In the genomic region with DNA sequence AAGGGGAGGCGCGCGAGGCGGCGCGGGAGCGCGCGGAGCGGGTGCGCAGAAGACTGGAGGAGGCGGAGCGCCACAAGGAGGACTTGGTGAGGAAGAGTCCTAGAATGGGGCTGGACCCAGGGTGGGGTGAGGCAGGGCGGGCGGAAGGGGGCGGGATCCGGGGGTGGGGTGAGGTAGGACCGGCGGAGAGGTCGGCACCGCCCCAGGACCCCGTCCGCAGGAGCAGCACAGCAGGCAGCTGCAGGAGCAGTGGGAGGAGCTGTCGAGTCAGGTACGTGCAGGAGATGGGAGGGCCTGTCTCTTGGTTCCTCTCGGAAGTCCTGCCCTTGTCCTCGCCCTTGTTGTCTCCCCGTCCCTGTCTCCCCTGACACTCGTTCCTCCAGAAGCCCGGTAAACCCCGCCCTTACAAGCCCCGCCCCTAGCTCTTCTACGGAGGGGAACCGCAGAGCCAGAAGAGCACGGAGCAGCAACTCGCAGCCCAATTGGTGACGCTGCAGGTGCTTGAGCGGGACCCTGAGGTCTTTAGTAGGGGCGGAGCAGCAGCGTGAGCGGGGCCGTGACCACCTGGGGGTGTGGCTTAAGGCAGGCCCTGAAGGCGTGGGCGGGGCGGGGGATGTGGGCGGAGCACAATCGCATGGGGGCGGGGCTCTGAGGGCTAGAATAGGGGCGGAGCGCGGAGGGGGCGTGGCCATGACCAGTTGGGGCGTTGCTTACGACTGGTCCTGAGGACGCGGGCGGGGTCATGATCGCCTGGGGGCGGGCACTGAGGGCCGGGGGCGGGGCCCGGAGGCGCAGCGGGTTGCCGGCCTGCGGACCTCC, we compare ENCODE assay signal across 7 cellular contexts. TPM values are rescaled to one million over a fixed set of nuclear protein-coding genes. Genes with fewer than 3 reads are reported as not detected.
A peak's percentile ranks its signal among the peaks of the same experiment; 100 is the strongest.
DNase-seq lines count a peak whose midpoint lies in the region; ATAC-seq, FAIRE-seq and TF ChIP-seq lines count a peak whose summit lies in the region.
"Not testable (repeated sequence)": the region's sequence is repeated elsewhere in the genome, so short reads cannot be mapped to it uniquely, and the experiment has no call there.

No MANE protein-coding gene starts in this region.

- H4K20me1 ChIP-seq in PC-3 (ENCODE audit: low read length); HepG2 (ENCODE audit: insufficient read depth, low read length): not testable (repeated sequence)

- not testable (repeated sequence) for H3K9ac ChIP-seq in PC-3 (ENCODE audit: low read length); HepG2 (ENCODE audit: insufficient read depth, low read depth, low read length)

- intact Hi-C loops in PC-3 (cut with micrococcal nuclease); HepG2 (cut with micrococcal nuclease; ENCODE audit: unreplicated experiment): not testable (repeated sequence)

- not testable (repeated sequence) for H3K4me1 ChIP-seq in PC-3 (ENCODE audit: insufficient read depth, low read length); HepG2 (ENCODE audit: insufficient read depth, low read length)

- BruUV-seq in PC-3 (replicated peaks; lab: Mats Ljungman, UMichigan); HepG2 (replicated peaks; lab: Mats Ljungman, UMichigan): not testable (repeated sequence)

- H3F3A ChIP-seq in PC-3 (ENCODE audit: low read length, unreplicated experiment): not testable (repeated sequence)

- TF ChIP-seq CTCF in PC-3 (conservative IDR thresholded peaks at IDR 0.05; ENCODE audit: low read depth, low read length); HepG2 (CRISPR knock-in tag; IDR thresholded peaks at IDR 0.05): not testable (repeated sequence)

- H3K36me3 ChIP-seq in PC-3 (ENCODE audit: low read depth, low read length); HepG2 (replicated peaks in 1 of 2; ENCODE audit: control insufficient read depth in 1 of 2, insufficient read depth in 2 of 2, low read length in 2 of 2): not testable (repeated sequence)

- in situ Hi-C loops in HepG2 (cut with HindIII; ENCODE audit: extremely low pct_ligation_motif_present, low pct_unique_long_range_greater_than_20kb): not testable (repeated sequence)

- peak; percentile 60 for ATAC-seq in GM19043 (IDR thresholded peaks at IDR 0.05; ENCODE audit: low read depth, unreplicated experiment)
- ATAC-seq in HG02973 (IDR thresholded peaks at IDR 0.05; ENCODE audit: unreplicated experiment): peak; percentile 76
- peak; percentile 76 for ATAC-seq in PC-3
- peak; percentile 86 for ATAC-seq in HepG2

- DNase-seq in PC-3: peak; percentile 31
- DNase-seq in activated T-cell treated with anti-CD3 and anti-CD28 coated beads for 24 hours (ENCODE audit: low read depth): peak; percentile 89
- peak; percentile 96 for DNase-seq in effector CD4-positive, alpha-beta T cell
- DNase-seq in HepG2 (ENCODE audit: low spot score): peak; percentile 88
- peak; percentile 92 for DNase-seq in stimulated activated CD4-positive, alpha-beta T cell treated with anti-CD3 and anti-CD28 coated beads, Interleukin-15, amount 100 ng/mL, for 24 hours

- TF ChIP-seq POLR2A in HepG2 (IDR thresholded peaks at IDR 0.05; ENCODE audit: insufficient read depth in 1 of 2, low read depth in 2 of 2, low read length in 2 of 2): not testable (repeated sequence)

- H3K79me2 ChIP-seq in PC-3 (ENCODE audit: low read length); HepG2 (ENCODE audit: insufficient read depth, low read length): not testable (repeated sequence)

- not testable (repeated sequence) for H3K9me2 ChIP-seq in PC-3 (replicated peaks; ENCODE audit: low read length)

- under 1% methylated on average over 29 of the region's 66 CpGs for WGBS in HepG2 (ENCODE audit: low lambda C conversion rate)

- not testable (repeated sequence) for H3K4me3 ChIP-seq in PC-3 (ENCODE audit: low read length)
- peak overlapping the region in 2 of 3 experiments; percentile 42 to 46; a peak in 3 of 6 replicates for H3K4me3 ChIP-seq in HepG2 (replicated peaks in 1 of 3; ENCODE audit: insufficient read depth in 1 of 3, low read depth in 2 of 3, low read length in 3 of 3)

- H3K9me3 ChIP-seq in PC-3 (ENCODE audit: low read length); HepG2 (ENCODE audit: low read length): not testable (repeated sequence)

- POLR2A ChIA-PET in PC-3 (lab: Charles Lee; ENCODE audit: unreplicated experiment); HepG2 (lab: Yijun Ruan, JAX): not testable (repeated sequence)

- not testable (repeated sequence) for H3K27me3 ChIP-seq in PC-3 (ENCODE audit: low read length); HepG2 (ENCODE audit: control insufficient read depth in 1 of 2, insufficient read depth in 2 of 2, low read length in 2 of 2)

- not testable (repeated sequence) for H2AFZ ChIP-seq in PC-3 (ENCODE audit: low read length); HepG2 (ENCODE audit: low read length)

- H3K27ac ChIP-seq in PC-3 (ENCODE audit: low read length): not testable (repeated sequence)
- peak overlapping the region; percentile 63 for H3K27ac ChIP-seq in HepG2 (ENCODE audit: extremely low read length, insufficient read depth, low read length)

- CTCF ChIA-PET in PC-3 (lab: Charles Lee); HepG2 (lab: Yijun Ruan, JAX; ENCODE audit: low intra/inter-chr PET ratio, low total read pairs): not testable (repeated sequence)

- not testable (repeated sequence) for TF ChIP-seq EP300 in HepG2 (IDR thresholded peaks at IDR 0.05; ENCODE audit: low read depth in 2 of 2, low read length in 2 of 2); HepG2 (CRISPR knock-in tag; IDR thresholded peaks at IDR 0.05; ENCODE audit: borderline replicate concordance)

- not testable (repeated sequence) for TF ChIP-seq RAD21 in HepG2 (CRISPR knock-in tag; IDR thresholded peaks at IDR 0.05)

- not testable (repeated sequence) for H3K4me2 ChIP-seq in PC-3 (ENCODE audit: low read length); HepG2 (ENCODE audit: low read depth, low read length)

- not testable (repeated sequence) for FAIRE-seq in HepG2 (lab: Jason Lieb, UNC)

TF ChIP-seq in HepG2, 621 proteins besides CTCF, POLR2A, EP300 and RAD21 (continues in another document):
- TF ChIP-seq ZSCAN25 (CRISPR knock-in tag; IDR thresholded peaks at IDR 0.05): peak; percentile 59; the same call in 1 of the 2 replicates
- TF ChIP-seq SP4 (CRISPR knock-in tag; IDR thresholded peaks at IDR 0.05): 0 out of 2 replicates have a peak, but pooled peaks have one; percentile 23
- peak; percentile 80 for TF ChIP-seq ZNF263 (CRISPR knock-in tag; IDR thresholded peaks at IDR 0.05)

RNA-seq across cellular contexts. Expression of a gene that starts 1.2 kb away (rescaled TPM):
- 3.2 and 14.8 TPM in 2 replicates for total RNA-seq in PC-3 (2014; rRNA removed)
- total RNA-seq in HepG2 (2016; rRNA removed; fragmentation: Illumina TruSeq; extraction: Trizol): 1.4 and 3.0 TPM in 2 replicates
- 3.5 TPM in 1 of 2 replicates, not detected in the other for total RNA-seq in HepG2 (2016; cell fraction: cytosol; rRNA removed; fragmentation: Illumina TruSeq; extraction: Trizol; ENCODE audit: low read depth)
- 2.7 and 3.0 TPM in 2 replicates for total RNA-seq in HepG2 (2016; cell fraction: insoluble cytoplasmic fraction; rRNA removed; fragmentation: Illumina TruSeq; extraction: Trizol)
- 1.4 and 2.3 TPM in 2 replicates for total RNA-seq in HepG2 (2016; cell fraction: membrane; rRNA removed; fragmentation: Illumina TruSeq; extraction: Trizol)
- 1.4 and 2.0 TPM in 2 replicates for total RNA-seq in HepG2 (2016; cell fraction: nucleus; rRNA removed; fragmentation: Illumina TruSeq; extraction: Trizol)
- 5.6 and 7.3 TPM in 2 replicates for polyA plus RNA-seq in HepG2 (2011; rRNA removed)
- polyA plus RNA-seq in HepG2 (2011; cell fraction: cytosol; rRNA removed): 6.6 and 8.3 TPM in 2 replicates
- 70.1 and 73.5 TPM in 2 replicates for polyA plus RNA-seq in HepG2 (2011; cell fraction: nucleus; rRNA removed)
- polyA plus RNA-seq in HepG2 (2012): 3.3 and 5.8 TPM in 2 replicates
- 2.3 and 2.4 TPM in 2 replicates for polyA plus RNA-seq in HepG2 (2016; cell fraction: cytosol; fragmentation: Illumina TruSeq; extraction: Trizol; ENCODE audit: low read depth)
- 2.1 and 3.1 TPM in 2 replicates for polyA plus RNA-seq in HepG2 (2016; cell fraction: insoluble cytoplasmic fraction; fragmentation: Illumina TruSeq; extraction: Trizol; ENCODE audit: low read depth)
- 0.71 and 3.2 TPM in 2 replicates for polyA plus RNA-seq in HepG2 (2016; cell fraction: membrane; fragmentation: Illumina TruSeq; extraction: Trizol; ENCODE audit: low read depth)
- 8.1 and 9.2 TPM in 2 replicates for polyA plus RNA-seq in HepG2 (2016; cell fraction: nucleus; fragmentation: Illumina TruSeq; extraction: Trizol; ENCODE audit: insufficient read depth, low read depth)
- polyA minus RNA-seq in HepG2 (2011; rRNA and poly(A)+ RNA removed; ENCODE audit: low replicate concordance): 2.3 TPM in 1 of 2 replicates, not detected in the other
- polyA minus RNA-seq in HepG2 (2011; cell fraction: cytosol; rRNA and poly(A)+ RNA removed): 4.6 and 6.6 TPM in 2 replicates
- 1.9 and 2.0 TPM in 2 replicates for polyA minus RNA-seq in HepG2 (2011; cell fraction: nucleus; rRNA and poly(A)+ RNA removed)

RNA-seq across cellular contexts. Expression of a gene that starts 10.8 kb away (rescaled TPM):
- not detected in 2 replicates for total RNA-seq in PC-3 (2014; rRNA removed)
- total RNA-seq in HepG2 (2016; rRNA removed; fragmentation: Illumina TruSeq; extraction: Trizol): not detected in 2 replicates
- not detected in 2 replicates for total RNA-seq in HepG2 (2016; cell fraction: cytosol; rRNA removed; fragmentation: Illumina TruSeq; extraction: Trizol; ENCODE audit: low read depth)
- not detected in 2 replicates for total RNA-seq in HepG2 (2016; cell fraction: insoluble cytoplasmic fraction; rRNA removed; fragmentation: Illumina TruSeq; extraction: Trizol)
- not detected in 2 replicates for total RNA-seq in HepG2 (2016; cell fraction: membrane; rRNA removed; fragmentation: Illumina TruSeq; extraction: Trizol)
- total RNA-seq in HepG2 (2016; cell fraction: nucleus; rRNA removed; fragmentation: Illumina TruSeq; extraction: Trizol): not detected in 2 replicates
- polyA plus RNA-seq in HepG2 (2011; rRNA removed): 0.12 and 0.22 TPM in 2 replicates
- polyA plus RNA-seq in HepG2 (2011; cell fraction: cytosol; rRNA removed): 0.17 TPM in 1 of 2 replicates, not detected in the other
- polyA plus RNA-seq in HepG2 (2011; cell fraction: nucleus; rRNA removed): 0.66 and 0.74 TPM in 2 replicates
- polyA plus RNA-seq in HepG2 (2012): not detected in 2 replicates
- polyA plus RNA-seq in HepG2 (2016; cell fraction: cytosol; fragmentation: Illumina TruSeq; extraction: Trizol; ENCODE audit: low read depth): not detected in 2 replicates
- polyA plus RNA-seq in HepG2 (2016; cell fraction: insoluble cytoplasmic fraction; fragmentation: Illumina TruSeq; extraction: Trizol; ENCODE audit: low read depth): not detected in 2 replicates
- not detected in 2 replicates for polyA plus RNA-seq in HepG2 (2016; cell fraction: membrane; fragmentation: Illumina TruSeq; extraction: Trizol; ENCODE audit: low read depth)
- polyA plus RNA-seq in HepG2 (2016; cell fraction: nucleus; fragmentation: Illumina TruSeq; extraction: Trizol; ENCODE audit: insufficient read depth, low read depth): not detected in 2 replicates
- polyA minus RNA-seq in HepG2 (2011; rRNA and poly(A)+ RNA removed; ENCODE audit: low replicate concordance): not detected in 2 replicates
- not detected in 2 replicates for polyA minus RNA-seq in HepG2 (2011; cell fraction: cytosol; rRNA and poly(A)+ RNA removed)
- polyA minus RNA-seq in HepG2 (2011; cell fraction: nucleus; rRNA and poly(A)+ RNA removed): not detected in 2 replicates

Comparison
In these comparisons a context has a peak if more than half of its experiments do, and no peak if none do; other contexts are left out.
1. DNase-seq: peak in every context shown above with its lines; median percentile 96 in effector CD4-positive, alpha-beta T cell; 92 in stimulated activated CD4-positive, alpha-beta T cell treated with anti-CD3 and anti-CD28 coated beads, Interleukin-15, amount 100 ng/mL, for 24 hours; 89 in activated T-cell treated with anti-CD3 and anti-CD28 coated beads for 24 hours; 88 in HepG2; 31 in PC-3.